Comparison of ENCODE assay signal across 25 cellular contexts in the genomic region with DNA sequence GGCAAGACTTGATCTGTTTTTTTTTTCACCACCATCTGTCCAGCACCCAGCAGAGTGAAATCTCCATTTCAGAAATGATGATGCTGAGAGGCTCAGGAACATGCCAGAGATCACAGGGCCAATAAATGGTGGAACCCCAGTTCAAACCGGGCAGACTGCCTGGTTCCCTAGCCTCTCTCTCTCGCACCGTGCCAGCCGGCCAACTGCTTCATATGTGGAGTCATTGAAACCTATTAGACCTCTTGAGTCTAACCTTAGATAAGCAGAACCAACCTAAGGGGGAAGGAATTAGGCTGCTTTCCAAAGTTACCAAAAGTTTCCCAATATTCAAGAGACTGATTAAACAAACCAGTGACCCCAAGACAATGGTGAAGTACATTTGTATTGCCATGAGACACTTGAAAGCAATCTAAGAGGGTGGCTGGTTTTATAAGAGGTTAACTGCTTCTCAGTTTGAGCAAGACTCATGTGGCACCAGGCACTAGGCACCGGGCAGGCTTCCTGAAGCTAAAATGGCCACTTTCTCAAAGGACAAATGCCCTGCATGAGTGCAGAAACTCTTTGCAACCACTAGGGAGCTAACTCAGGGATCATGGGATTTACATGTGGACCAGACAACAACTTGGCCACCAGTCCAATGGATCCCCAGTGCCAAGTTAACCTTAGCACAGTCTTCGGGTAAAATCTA. TPM values are rescaled to one million over a fixed set of nuclear protein-coding genes. Genes with fewer than 3 reads are reported as not detected.
DNase-seq lines count a peak whose midpoint lies in the region; ATAC-seq and TF ChIP-seq lines count a peak whose summit lies in the region.
"Had no signal": no experiment of that assay in that cellular context is flagged by ENCODE, and none has a peak within 500 bp of the region (broad histone marks: within the 10 kb centered on the region; RNA-seq: fewer than 3 reads in every experiment).

No MANE protein-coding gene starts in this region.

- 34 to 63% (median 52%) methylated on average over 6 of the region's 6 CpGs for WGBS in stomach, 5 donors

- peak in 4 of 7 experiments; percentile 19 to 27 (median 22) for TF ChIP-seq CTCF in stomach (IDR thresholded peaks at IDR 0.05)

- intact Hi-C loops in left colon (cut with DNase I, micrococcal nuclease) (no loop called here), stomach (cut with DNase I; ENCODE audit: low total_unique reads) (no loop called here)

- H3K4me1 ChIP-seq in stomach, result peaks cover 4 to 55% (median 38%) of the 10 kb centered on the region in 4 donors
- H3K4me1 ChIP-seq: adrenal gland had no signal

- no peak overlapping the region for H3K4me3 ChIP-seq in stomach
- H3K4me3 ChIP-seq: adrenal gland, cardiac muscle cell had no signal

- H3K36me3 ChIP-seq in stomach, result no peaks in the 10 kb centered on the region
- H3K36me3 ChIP-seq: adrenal gland, cardiac muscle cell had no signal

- peak overlapping the region; percentile 47 to 71 (median 66) for H3K27ac ChIP-seq in stomach
- H3K27ac ChIP-seq: adrenal gland, cardiac muscle cell had no signal

- ATAC-seq in left colon, result peak; percentile 27
- ATAC-seq: natural killer cell; stimulated activated naive CD8-positive, alpha-beta T cell treated with anti-CD3 and anti-CD28 coated beads, Interleukin-15, amount 100 ng/mL, for 72 hours had no signal

- no peak for TF ChIP-seq POLR2A in stomach (IDR thresholded peaks at IDR 0.05)

- no peaks in the 10 kb centered on the region for H3K27me3 ChIP-seq in stomach
- H3K27me3 ChIP-seq: adrenal gland, cardiac muscle cell had no signal

- TF ChIP-seq EP300 in stomach (IDR thresholded peaks at IDR 0.05), result no peak

- DNase-seq in NCI-H2171 treated with DMSO at 0.1 percent for 48 hours (lab: John Stamatoyannopoulos, UW) (peak; percentile 16), NCI-H2171 (lab: John Stamatoyannopoulos, UW) (no peak), NCI-H2196 (lab: John Stamatoyannopoulos, UW; ENCODE audit: unreplicated experiment) (peak; percentile 48), left colon (no peak), stomach (peak; percentile 86), HT-29 (ENCODE audit: low spot score) (no peak), A172 (ENCODE audit: low spot score) (no peak), NCI-H2227 (lab: John Stamatoyannopoulos, UW; ENCODE audit: unreplicated experiment) (no peak)
- DNase-seq: ACHN; activated CD4-positive, alpha-beta T cell treated with anti-CD3 and anti-CD28 coated beads for 48 hours; activated CD8-positive, alpha-beta memory T cell treated with anti-CD3 and anti-CD28 coated beads, Interleukin-2, amount 50 U/mL, for 4 hours; activated effector memory CD4-positive, alpha-beta T cell treated with Interleukin-2 at 50 U/mL for 16 hours; adrenal gland; foreskin fibroblast; IMR-90; kidney; mesendoderm; natural killer cell; NCI-H187 treated with DMSO at 0.1 percent for 48 hours; RPMI8226; stimulated activated CD4-positive, alpha-beta T cell treated with anti-CD3 and anti-CD28 coated beads, Interleukin-4, amount 100 ng/mL, for 1 hour; stimulated activated naive CD8-positive, alpha-beta T cell treated with anti-CD3 and anti-CD28 coated beads, Interleukin-15, amount 100 ng/mL, for 72 hours had no signal

- H3K9me3 ChIP-seq in stomach, result no peaks in the 10 kb centered on the region
- H3K9me3 ChIP-seq: adrenal gland had no signal

RNA-seq across cellular contexts. Expression of a gene that starts 18.4 kb away (rescaled TPM):
- total RNA-seq in left colon, result 10 to 100 TPM; 47.8 to 51.7 TPM
- 100 to 1,000 TPM in 1 of 5 donors, 10 to 100 TPM in 2, 1 to 10 TPM in 2; 7.2 to 169 (median 14.2) TPM for total RNA-seq in stomach
- 10 to 100 TPM in 1 of 3 donors, 1 to 10 TPM in 2; 6.4 to 12.4 (median 9.8) TPM for polyA plus RNA-seq in stomach
- total RNA-seq in HT-29 (2014; rRNA removed; shearing (Covaris generic)), result 5.7 and 7.1 TPM in 2 replicates
- total RNA-seq in A172 (2014; rRNA removed; shearing (Covaris generic)), result not detected in 2 replicates
- total RNA-seq: IMR-90, MCF 10A, natural killer cell, posterior vena cava had no signal
- polyA plus RNA-seq: IMR-90 had no signal

Comparison
In these comparisons a context has a peak if more than half of its experiments do, and no peak if none do; other contexts are left out.
1. DNase-seq: peak in NCI-H2171 treated with DMSO at 0.1 percent for 48 hours (single experiment), NCI-H2196 (single experiment) and stomach (single experiment); none in NCI-H2171 (single experiment), left colon (0 of 2), HT-29 (single experiment), A172 (single experiment) and NCI-H2227 (single experiment).